ENCODE assay signal across 20 cellular contexts in the genomic region with DNA sequence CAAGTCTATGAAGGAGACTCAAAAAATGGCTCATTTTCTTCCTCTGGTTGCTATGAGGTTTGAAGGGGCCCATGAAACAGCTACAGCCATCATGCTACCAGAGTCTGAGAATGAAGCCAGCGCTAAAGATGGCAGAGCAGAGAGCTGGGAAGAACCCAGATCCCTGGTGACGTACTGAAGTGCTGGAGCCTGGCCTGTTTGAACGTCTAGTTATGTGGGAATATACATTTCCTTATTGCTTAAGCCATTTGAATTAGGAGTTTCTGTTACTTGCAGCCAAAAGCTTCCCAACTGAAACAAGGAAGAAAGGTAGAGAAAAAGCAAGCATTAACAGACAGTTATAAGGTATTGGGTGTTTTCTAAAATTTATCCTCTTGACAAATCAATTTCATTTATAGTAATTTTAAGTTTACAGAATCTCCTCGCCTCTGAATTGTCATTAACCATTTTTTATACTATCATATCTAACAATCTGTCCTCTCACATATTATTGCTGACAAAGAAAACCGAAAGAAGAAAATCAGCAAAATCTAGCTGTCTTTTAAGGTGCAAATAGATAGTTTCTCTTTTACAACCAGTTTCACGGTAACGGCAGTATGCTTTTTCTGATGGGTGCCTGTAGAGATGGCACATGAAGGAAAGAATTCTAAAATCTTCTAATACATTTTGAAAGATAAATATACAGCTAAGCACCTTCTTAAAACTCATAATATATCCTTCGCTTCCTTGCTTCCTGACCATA.
"Had no signal": no experiment of that assay in that cellular context is flagged by ENCODE, and none has a peak within 500 bp of the region (broad histone marks: within the 10 kb centered on the region; RNA-seq: fewer than 3 reads in every experiment).

No MANE protein-coding gene starts in this region.

- H3K27ac ChIP-seq: parathyroid adenoma, right atrium auricular region, upper lobe of left lung had no signal

- FAIRE-seq: keratinocyte had no signal

- DNase-seq: activated B cell treated with CpG ODN at 0.5 μM for 24 hours; activated CD4-positive, alpha-beta T cell treated with anti-CD3 and anti-CD28 coated beads, Interleukin-2, amount 50 U/mL, for 1 hour; activated gamma-delta T cell; activated naive CD8-positive, alpha-beta T cell treated with anti-CD3 and anti-CD28 coated beads, Interleukin-2, amount 50 U/mL, for 24 hours; amygdala; caudate nucleus; endodermal cell; foreskin fibroblast; head of caudate nucleus; hippocampal formation; left cardiac atrium; naive thymus-derived CD4-positive, alpha-beta T cell; stimulated activated CD4-positive, alpha-beta T cell treated with anti-CD3 and anti-CD28 coated beads, Interleukin-15, amount 100 ng/mL, for 24 hours; stimulated activated naive CD8-positive, alpha-beta T cell treated with anti-CD3 and anti-CD28 coated beads, Interleukin-15, amount 100 ng/mL, for 72 hours; substantia nigra; upper lobe of left lung had no signal

- H2AFZ ChIP-seq: parathyroid adenoma had no signal

- H3K9me3 ChIP-seq: right atrium auricular region, upper lobe of left lung had no signal

- H3K4me1 ChIP-seq: parathyroid adenoma, right atrium auricular region, upper lobe of left lung had no signal

- H3K4me3 ChIP-seq: right atrium auricular region, upper lobe of left lung had no signal

- H3K79me2 ChIP-seq: parathyroid adenoma had no signal

- H3K36me3 ChIP-seq: right atrium auricular region, upper lobe of left lung had no signal

- ATAC-seq: activated naive CD8-positive, alpha-beta T cell treated with anti-CD3 and anti-CD28 coated beads, Interleukin-2, amount 50 U/mL, for 24 hours; esophagus mucosa; left cardiac atrium; naive thymus-derived CD4-positive, alpha-beta T cell; stimulated activated naive CD8-positive, alpha-beta T cell treated with anti-CD3 and anti-CD28 coated beads, Interleukin-15, amount 100 ng/mL, for 72 hours had no signal

- H3K27me3 ChIP-seq: right atrium auricular region, upper lobe of left lung had no signal

- H3K9ac ChIP-seq: parathyroid adenoma had no signal
